ENCODE assay signal across 8 cellular contexts in the genomic region with DNA sequence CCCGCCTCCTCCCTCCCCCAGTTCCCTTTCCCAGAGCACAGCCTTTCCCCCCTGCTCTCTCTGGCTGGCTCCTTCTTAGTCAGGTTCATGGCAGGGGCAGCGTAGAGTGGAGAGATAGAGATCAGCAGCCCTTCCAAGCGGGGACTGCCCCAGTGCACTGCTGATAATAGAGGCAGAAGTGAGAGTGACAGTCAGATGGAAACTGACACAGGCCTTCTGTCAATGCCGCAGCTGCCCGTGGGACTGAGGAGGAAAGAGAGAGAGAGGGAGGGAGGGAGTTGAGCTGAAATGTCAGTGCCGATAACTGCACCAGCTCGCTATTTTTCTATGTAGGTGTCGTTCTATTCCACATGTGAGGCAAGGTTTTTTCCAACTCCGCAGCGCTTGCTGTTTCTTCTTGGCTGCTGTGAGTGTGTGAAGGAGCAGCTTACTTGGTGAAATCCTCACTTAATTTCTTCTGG.
DNase-seq lines count a peak whose midpoint lies in the region; ATAC-seq and TF ChIP-seq lines count a peak whose summit lies in the region.

No MANE protein-coding gene starts in this region.

- H3K9me3 Mint-ChIP-seq in activated CD4-positive, alpha-beta memory T cell treated with anti-CD3 and anti-CD28 coated beads for 36 hours = no peaks in the 10 kb centered on the region
- H3K9me3 Mint-ChIP-seq in activated CD4-positive, alpha-beta memory T cell treated with anti-CD3 and anti-CD28 coated beads, Interleukin-2, amount 10 ng/mL, durations not matched to agents 7 days and 5 days = no peaks in the 10 kb centered on the region

- H3K4me3 ChIP-seq in retinal pigment epithelial cell (ENCODE audit: low read length) = peak overlapping the region; percentile 41

- no peak overlapping the region for H3K4me3 Mint-ChIP-seq in activated CD4-positive, alpha-beta memory T cell treated with anti-CD3 and anti-CD28 coated beads for 36 hours
- no peak overlapping the region for H3K4me3 Mint-ChIP-seq in activated CD4-positive, alpha-beta memory T cell treated with anti-CD3 and anti-CD28 coated beads, Interleukin-2, amount 10 ng/mL, durations not matched to agents 7 days and 5 days

- H3K36me3 Mint-ChIP-seq in activated CD4-positive, alpha-beta memory T cell treated with anti-CD3 and anti-CD28 coated beads for 36 hours = no peaks in the 10 kb centered on the region
- no peaks in the 10 kb centered on the region for H3K36me3 Mint-ChIP-seq in activated CD4-positive, alpha-beta memory T cell treated with anti-CD3 and anti-CD28 coated beads, Interleukin-2, amount 10 ng/mL, durations not matched to agents 7 days and 5 days (ENCODE audit: low read depth)

- CTCF ChIA-PET in activated CD4-positive, alpha-beta memory T cell treated with anti-CD3 and anti-CD28 coated beads for 36 hours (lab: Charles Lee) = no interaction called here
- CTCF ChIA-PET in activated CD4-positive, alpha-beta memory T cell treated with anti-CD3 and anti-CD28 coated beads, Interleukin-2, amount 10 ng/mL, durations not matched to agents 7 days and 5 days (lab: Charles Lee) = no interaction called here

- no peak for TF ChIP-seq CTCF in retinal pigment epithelial cell (conservative IDR thresholded peaks at IDR 0.05; ENCODE audit: low read depth, low read length)

- intact Hi-C loops in activated CD4-positive, alpha-beta memory T cell treated with anti-CD3 and anti-CD28 coated beads for 36 hours (cut with micrococcal nuclease) = no loop called here

- ATAC-seq in HG02610 (IDR thresholded peaks at IDR 0.05; ENCODE audit: unreplicated experiment) = peak; percentile 100

- no peaks in the 10 kb centered on the region for H3K4me1 Mint-ChIP-seq in activated CD4-positive, alpha-beta memory T cell treated with anti-CD3 and anti-CD28 coated beads for 36 hours (ENCODE audit: low read depth)
- H3K4me1 Mint-ChIP-seq in activated CD4-positive, alpha-beta memory T cell treated with anti-CD3 and anti-CD28 coated beads, Interleukin-2, amount 10 ng/mL, durations not matched to agents 7 days and 5 days = no peaks in the 10 kb centered on the region

- DNase-seq in activated CD4-positive, alpha-beta memory T cell treated with anti-CD3 and anti-CD28 coated beads for 36 hours = peak; percentile 51
- no peak for DNase-seq in activated CD4-positive, alpha-beta memory T cell treated with anti-CD3 and anti-CD28 coated beads, Interleukin-2, amount 10 ng/mL, durations not matched to agents 7 days and 5 days
- peak; percentile 11 for DNase-seq in NCI-H2227 treated with DMSO at 0.1 percent for 48 hours (lab: John Stamatoyannopoulos, UW)
- peak; percentile 60 for DNase-seq in germinal center (ENCODE audit: low spot score)
- peak; percentile 16 for DNase-seq in retinal pigment epithelial cell (ENCODE audit: low read depth)
- no peak for DNase-seq in CD1c-positive myeloid dendritic cell (ENCODE audit: extremely low spot score)
- DNase-seq in COLO668 (lab: John Stamatoyannopoulos, UW; ENCODE audit: unreplicated experiment) = no peak

- POLR2A ChIA-PET in activated CD4-positive, alpha-beta memory T cell treated with anti-CD3 and anti-CD28 coated beads for 36 hours (lab: Charles Lee) = no interaction called here
- POLR2A ChIA-PET in activated CD4-positive, alpha-beta memory T cell treated with anti-CD3 and anti-CD28 coated beads, Interleukin-2, amount 10 ng/mL, durations not matched to agents 7 days and 5 days (lab: Charles Lee) = no interaction called here

- no peak overlapping the region for H3K27ac Mint-ChIP-seq in activated CD4-positive, alpha-beta memory T cell treated with anti-CD3 and anti-CD28 coated beads for 36 hours
- H3K27ac Mint-ChIP-seq in activated CD4-positive, alpha-beta memory T cell treated with anti-CD3 and anti-CD28 coated beads, Interleukin-2, amount 10 ng/mL, durations not matched to agents 7 days and 5 days = no peak overlapping the region

- no peaks in the 10 kb centered on the region for H3K27me3 Mint-ChIP-seq in activated CD4-positive, alpha-beta memory T cell treated with anti-CD3 and anti-CD28 coated beads for 36 hours
- H3K27me3 Mint-ChIP-seq in activated CD4-positive, alpha-beta memory T cell treated with anti-CD3 and anti-CD28 coated beads, Interleukin-2, amount 10 ng/mL, durations not matched to agents 7 days and 5 days = no peaks in the 10 kb centered on the region

Comparison
In these comparisons a context has a peak if more than half of its experiments do, and no peak if none do; other contexts are left out.
1. DNase-seq: peak in activated CD4-positive, alpha-beta memory T cell treated with anti-CD3 and anti-CD28 coated beads for 36 hours (single experiment), NCI-H2227 treated with DMSO at 0.1 percent for 48 hours (single experiment), germinal center (single experiment) and retinal pigment epithelial cell (single experiment); none in activated CD4-positive, alpha-beta memory T cell treated with anti-CD3 and anti-CD28 coated beads, Interleukin-2, amount 10 ng/mL, durations not matched to agents 7 days and 5 days (single experiment), CD1c-positive myeloid dendritic cell (single experiment) and COLO668 (single experiment).